ENCODE assay signal across 1 cellular context in the genomic region with DNA sequence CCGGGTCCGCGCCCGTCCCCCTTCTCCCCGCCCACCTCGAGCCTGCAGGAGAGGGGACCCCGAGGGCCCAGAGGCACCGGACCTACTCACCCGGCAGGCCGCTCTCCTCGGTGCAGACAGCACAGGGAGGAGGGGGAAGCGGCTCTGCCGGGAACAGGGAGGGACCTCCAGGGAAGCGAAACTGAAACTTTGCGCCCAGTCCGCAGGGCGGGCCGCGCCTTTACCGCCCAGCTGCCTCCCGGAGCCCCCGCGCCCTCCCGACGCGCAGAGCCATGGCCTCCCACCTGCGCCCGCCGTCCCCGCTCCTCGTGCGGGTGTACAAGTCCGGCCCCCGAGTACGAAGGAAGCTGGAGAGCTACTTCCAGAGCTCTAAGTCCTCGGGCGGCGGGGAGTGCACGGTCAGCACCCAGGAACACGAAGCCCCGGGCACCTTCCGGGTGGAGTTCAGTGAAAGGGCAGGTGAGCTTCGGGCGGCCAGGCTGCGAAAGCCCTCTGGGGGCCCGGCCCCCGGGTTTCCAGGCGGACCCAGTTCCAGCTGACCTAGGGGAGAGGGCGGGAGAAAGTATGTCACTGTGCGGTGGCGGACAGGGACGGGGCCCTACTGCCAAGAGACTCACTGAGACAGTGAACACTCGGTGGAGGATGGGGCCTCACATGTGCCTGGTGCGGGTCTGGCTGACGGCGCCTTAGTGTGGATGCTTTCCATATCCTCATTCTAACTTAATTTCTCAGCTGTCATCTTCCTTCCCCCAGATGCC.
TF ChIP-seq lines count a peak whose summit lies in the region.

A gene (plus strand): TSS at position 184 of the 758 bp plus-strand sequence. CDS start 89 bp downstream, at position 273.
A gene (minus strand): TSS at position 146 of the 758 bp plus-strand sequence. CDS start 4,680 bp downstream, outside the sequence.

TF ChIP-seq in HepG2, 621 proteins besides CTCF, POLR2A, EP300 and RAD21 (continued from another document and continues in another):
- TF ChIP-seq, protein P1, sequence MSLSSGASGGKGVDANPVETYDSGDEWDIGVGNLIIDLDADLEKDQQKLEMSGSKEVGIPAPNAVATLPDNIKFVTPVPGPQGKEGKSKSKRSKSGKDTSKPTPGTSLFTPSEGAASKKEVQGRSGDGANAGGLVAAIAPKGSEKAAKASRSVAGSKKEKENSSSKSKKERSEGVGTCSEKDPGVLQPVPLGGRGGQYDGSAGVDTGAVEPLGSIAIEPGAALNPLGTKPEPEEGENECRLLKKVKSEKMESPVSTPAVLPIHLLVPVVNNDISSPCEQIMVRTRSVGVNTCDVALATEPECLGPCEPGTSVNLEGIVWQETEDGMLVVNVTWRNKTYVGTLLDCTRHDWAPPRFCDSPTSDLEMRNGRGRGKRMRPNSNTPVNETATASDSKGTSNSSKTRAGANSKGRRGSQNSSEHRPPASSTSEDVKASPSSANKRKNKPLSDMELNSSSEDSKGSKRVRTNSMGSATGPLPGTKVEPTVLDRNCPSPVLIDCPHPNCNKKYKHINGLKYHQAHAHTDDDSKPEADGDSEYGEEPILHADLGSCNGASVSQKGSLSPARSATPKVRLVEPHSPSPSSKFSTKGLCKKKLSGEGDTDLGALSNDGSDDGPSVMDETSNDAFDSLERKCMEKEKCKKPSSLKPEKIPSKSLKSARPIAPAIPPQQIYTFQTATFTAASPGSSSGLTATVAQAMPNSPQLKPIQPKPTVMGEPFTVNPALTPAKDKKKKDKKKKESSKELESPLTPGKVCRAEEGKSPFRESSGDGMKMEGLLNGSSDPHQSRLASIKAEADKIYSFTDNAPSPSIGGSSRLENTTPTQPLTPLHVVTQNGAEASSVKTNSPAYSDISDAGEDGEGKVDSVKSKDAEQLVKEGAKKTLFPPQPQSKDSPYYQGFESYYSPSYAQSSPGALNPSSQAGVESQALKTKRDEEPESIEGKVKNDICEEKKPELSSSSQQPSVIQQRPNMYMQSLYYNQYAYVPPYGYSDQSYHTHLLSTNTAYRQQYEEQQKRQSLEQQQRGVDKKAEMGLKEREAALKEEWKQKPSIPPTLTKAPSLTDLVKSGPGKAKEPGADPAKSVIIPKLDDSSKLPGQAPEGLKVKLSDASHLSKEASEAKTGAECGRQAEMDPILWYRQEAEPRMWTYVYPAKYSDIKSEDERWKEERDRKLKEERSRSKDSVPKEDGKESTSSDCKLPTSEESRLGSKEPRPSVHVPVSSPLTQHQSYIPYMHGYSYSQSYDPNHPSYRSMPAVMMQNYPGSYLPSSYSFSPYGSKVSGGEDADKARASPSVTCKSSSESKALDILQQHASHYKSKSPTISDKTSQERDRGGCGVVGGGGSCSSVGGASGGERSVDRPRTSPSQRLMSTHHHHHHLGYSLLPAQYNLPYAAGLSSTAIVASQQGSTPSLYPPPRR (CRISPR knock-in tag; IDR thresholded peaks at IDR 0.05; ENCODE audit: borderline replicate concordance) = peak; percentile 67
- TF ChIP-seq, protein P2, sequence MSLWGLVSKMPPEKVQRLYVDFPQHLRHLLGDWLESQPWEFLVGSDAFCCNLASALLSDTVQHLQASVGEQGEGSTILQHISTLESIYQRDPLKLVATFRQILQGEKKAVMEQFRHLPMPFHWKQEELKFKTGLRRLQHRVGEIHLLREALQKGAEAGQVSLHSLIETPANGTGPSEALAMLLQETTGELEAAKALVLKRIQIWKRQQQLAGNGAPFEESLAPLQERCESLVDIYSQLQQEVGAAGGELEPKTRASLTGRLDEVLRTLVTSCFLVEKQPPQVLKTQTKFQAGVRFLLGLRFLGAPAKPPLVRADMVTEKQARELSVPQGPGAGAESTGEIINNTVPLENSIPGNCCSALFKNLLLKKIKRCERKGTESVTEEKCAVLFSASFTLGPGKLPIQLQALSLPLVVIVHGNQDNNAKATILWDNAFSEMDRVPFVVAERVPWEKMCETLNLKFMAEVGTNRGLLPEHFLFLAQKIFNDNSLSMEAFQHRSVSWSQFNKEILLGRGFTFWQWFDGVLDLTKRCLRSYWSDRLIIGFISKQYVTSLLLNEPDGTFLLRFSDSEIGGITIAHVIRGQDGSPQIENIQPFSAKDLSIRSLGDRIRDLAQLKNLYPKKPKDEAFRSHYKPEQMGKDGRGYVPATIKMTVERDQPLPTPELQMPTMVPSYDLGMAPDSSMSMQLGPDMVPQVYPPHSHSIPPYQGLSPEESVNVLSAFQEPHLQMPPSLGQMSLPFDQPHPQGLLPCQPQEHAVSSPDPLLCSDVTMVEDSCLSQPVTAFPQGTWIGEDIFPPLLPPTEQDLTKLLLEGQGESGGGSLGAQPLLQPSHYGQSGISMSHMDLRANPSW (CRISPR knock-in tag; IDR thresholded peaks at IDR 0.05; ENCODE audit: borderline replicate concordance) = no peak
- TF ChIP-seq U2AF2 (IDR thresholded peaks at IDR 0.05; ENCODE audit: low read depth, low read length) = no peak
- TF ChIP-seq, protein P3, sequence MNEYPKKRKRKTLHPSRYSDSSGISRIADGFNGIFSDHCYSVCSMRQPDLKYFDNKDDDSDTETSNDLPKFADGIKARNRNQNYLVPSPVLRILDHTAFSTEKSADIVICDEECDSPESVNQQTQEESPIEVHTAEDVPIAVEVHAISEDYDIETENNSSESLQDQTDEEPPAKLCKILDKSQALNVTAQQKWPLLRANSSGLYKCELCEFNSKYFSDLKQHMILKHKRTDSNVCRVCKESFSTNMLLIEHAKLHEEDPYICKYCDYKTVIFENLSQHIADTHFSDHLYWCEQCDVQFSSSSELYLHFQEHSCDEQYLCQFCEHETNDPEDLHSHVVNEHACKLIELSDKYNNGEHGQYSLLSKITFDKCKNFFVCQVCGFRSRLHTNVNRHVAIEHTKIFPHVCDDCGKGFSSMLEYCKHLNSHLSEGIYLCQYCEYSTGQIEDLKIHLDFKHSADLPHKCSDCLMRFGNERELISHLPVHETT (CRISPR knock-in tag; conservative IDR thresholded peaks at IDR 0.05) = 0 out of 2 replicates have a peak, but pooled peaks have one; percentile 22
- TF ChIP-seq SIX4 (CRISPR knock-in tag; IDR thresholded peaks at IDR 0.05) = peak; percentile 48; the same call in 1 of the 2 replicates
- TF ChIP-seq PHB2 (IDR thresholded peaks at IDR 0.05; ENCODE audit: partially characterized antibody) = no peak
- no peak for TF ChIP-seq ZFYVE20 (CRISPR knock-in tag; IDR thresholded peaks at IDR 0.05; ENCODE audit: borderline replicate concordance, low read depth)
- TF ChIP-seq KLF13 (CRISPR knock-in tag; IDR thresholded peaks at IDR 0.05) = peak; percentile 49; the same call in 1 of the 2 replicates
- TF ChIP-seq NFE2 (CRISPR knock-in tag; IDR thresholded peaks at IDR 0.05) = no peak
- TF ChIP-seq ZNF225 (CRISPR knock-in tag; IDR thresholded peaks at IDR 0.05) = peak; percentile 82
- 0 out of 2 replicates have a peak, but pooled peaks have one; percentile 49 for TF ChIP-seq JUN (CRISPR knock-in tag; IDR thresholded peaks at IDR 0.05)
- TF ChIP-seq ZFP1 (CRISPR knock-in tag; IDR thresholded peaks at IDR 0.05) = no peak
- no peak for TF ChIP-seq ZNF720 (CRISPR knock-in tag; IDR thresholded peaks at IDR 0.05)
- peak; percentile 43; the same call in 1 of the 2 replicates for TF ChIP-seq GLI4 (CRISPR knock-in tag; IDR thresholded peaks at IDR 0.05; ENCODE audit: borderline replicate concordance)
- TF ChIP-seq, protein P4, sequence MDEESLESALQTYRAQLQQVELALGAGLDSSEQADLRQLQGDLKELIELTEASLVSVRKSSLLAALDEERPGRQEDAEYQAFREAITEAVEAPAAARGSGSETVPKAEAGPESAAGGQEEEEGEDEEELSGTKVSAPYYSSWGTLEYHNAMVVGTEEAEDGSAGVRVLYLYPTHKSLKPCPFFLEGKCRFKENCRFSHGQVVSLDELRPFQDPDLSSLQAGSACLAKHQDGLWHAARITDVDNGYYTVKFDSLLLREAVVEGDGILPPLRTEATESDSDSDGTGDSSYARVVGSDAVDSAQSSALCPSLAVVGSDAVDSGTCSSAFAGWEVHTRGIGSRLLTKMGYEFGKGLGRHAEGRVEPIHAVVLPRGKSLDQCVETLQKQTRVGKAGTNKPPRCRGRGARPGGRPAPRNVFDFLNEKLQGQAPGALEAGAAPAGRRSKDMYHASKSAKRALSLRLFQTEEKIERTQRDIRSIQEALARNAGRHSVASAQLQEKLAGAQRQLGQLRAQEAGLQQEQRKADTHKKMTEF (CRISPR knock-in tag; IDR thresholded peaks at IDR 0.05) = peak; percentile 86
- no peak for TF ChIP-seq ZNF879 (CRISPR knock-in tag; IDR thresholded peaks at IDR 0.05)
- 0 out of 2 replicates have a peak, but pooled peaks have one; percentile 26 for TF ChIP-seq TSC22D2 (CRISPR knock-in tag; IDR thresholded peaks at IDR 0.05; ENCODE audit: borderline replicate concordance)
- TF ChIP-seq THAP11 (CRISPR knock-in tag; IDR thresholded peaks at IDR 0.05) = peak; percentile 76; the same call in 1 of the 2 replicates
- peak; percentile 59; the same call in 1 of the 2 replicates for TF ChIP-seq ZNF670 (CRISPR knock-in tag; IDR thresholded peaks at IDR 0.05; ENCODE audit: borderline replicate concordance)
- no peak for TF ChIP-seq ZNF10 (CRISPR knock-in tag; IDR thresholded peaks at IDR 0.05; ENCODE audit: borderline replicate concordance, low read depth)
- TF ChIP-seq, protein P5, sequence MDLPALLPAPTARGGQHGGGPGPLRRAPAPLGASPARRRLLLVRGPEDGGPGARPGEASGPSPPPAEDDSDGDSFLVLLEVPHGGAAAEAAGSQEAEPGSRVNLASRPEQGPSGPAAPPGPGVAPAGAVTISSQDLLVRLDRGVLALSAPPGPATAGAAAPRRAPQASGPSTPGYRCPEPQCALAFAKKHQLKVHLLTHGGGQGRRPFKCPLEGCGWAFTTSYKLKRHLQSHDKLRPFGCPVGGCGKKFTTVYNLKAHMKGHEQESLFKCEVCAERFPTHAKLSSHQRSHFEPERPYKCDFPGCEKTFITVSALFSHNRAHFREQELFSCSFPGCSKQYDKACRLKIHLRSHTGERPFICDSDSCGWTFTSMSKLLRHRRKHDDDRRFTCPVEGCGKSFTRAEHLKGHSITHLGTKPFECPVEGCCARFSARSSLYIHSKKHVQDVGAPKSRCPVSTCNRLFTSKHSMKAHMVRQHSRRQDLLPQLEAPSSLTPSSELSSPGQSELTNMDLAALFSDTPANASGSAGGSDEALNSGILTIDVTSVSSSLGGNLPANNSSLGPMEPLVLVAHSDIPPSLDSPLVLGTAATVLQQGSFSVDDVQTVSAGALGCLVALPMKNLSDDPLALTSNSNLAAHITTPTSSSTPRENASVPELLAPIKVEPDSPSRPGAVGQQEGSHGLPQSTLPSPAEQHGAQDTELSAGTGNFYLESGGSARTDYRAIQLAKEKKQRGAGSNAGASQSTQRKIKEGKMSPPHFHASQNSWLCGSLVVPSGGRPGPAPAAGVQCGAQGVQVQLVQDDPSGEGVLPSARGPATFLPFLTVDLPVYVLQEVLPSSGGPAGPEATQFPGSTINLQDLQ (CRISPR knock-in tag; IDR thresholded peaks at IDR 0.05) = peak; percentile 89; the same call in 1 of the 2 replicates
- TF ChIP-seq ZNF264 (CRISPR knock-in tag; IDR thresholded peaks at IDR 0.05) = no peak
- TF ChIP-seq ISL2 (CRISPR knock-in tag; IDR thresholded peaks at IDR 0.05) = peak; percentile 71; the same call in 1 of the 2 replicates
- TF ChIP-seq, protein P6, sequence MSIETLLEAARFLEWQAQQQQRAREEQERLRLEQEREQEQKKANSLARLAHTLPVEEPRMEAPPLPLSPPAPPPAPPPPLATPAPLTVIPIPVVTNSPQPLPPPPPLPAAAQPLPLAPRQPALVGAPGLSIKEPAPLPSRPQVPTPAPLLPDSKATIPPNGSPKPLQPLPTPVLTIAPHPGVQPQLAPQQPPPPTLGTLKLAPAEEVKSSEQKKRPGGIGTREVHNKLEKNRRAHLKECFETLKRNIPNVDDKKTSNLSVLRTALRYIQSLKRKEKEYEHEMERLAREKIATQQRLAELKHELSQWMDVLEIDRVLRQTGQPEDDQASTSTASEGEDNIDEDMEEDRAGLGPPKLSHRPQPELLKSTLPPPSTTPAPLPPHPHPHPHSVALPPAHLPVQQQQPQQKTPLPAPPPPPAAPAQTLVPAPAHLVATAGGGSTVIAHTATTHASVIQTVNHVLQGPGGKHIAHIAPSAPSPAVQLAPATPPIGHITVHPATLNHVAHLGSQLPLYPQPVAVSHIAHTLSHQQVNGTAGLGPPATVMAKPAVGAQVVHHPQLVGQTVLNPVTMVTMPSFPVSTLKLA (IDR thresholded peaks at IDR 0.05) = no peak
- TF ChIP-seq SOX5 (CRISPR knock-in tag; IDR thresholded peaks at IDR 0.05; ENCODE audit: borderline replicate concordance) = no peak
- TF ChIP-seq NFKBIZ (CRISPR knock-in tag; IDR thresholded peaks at IDR 0.05) = no peak
- no peak for TF ChIP-seq AKAP8 (CRISPR knock-in tag; IDR thresholded peaks at IDR 0.05)
- TF ChIP-seq ZNF253 (CRISPR knock-in tag; IDR thresholded peaks at IDR 0.05; ENCODE audit: borderline replicate concordance) = peak; percentile 81; the same call in 1 of the 2 replicates
- TF ChIP-seq, protein P7, sequence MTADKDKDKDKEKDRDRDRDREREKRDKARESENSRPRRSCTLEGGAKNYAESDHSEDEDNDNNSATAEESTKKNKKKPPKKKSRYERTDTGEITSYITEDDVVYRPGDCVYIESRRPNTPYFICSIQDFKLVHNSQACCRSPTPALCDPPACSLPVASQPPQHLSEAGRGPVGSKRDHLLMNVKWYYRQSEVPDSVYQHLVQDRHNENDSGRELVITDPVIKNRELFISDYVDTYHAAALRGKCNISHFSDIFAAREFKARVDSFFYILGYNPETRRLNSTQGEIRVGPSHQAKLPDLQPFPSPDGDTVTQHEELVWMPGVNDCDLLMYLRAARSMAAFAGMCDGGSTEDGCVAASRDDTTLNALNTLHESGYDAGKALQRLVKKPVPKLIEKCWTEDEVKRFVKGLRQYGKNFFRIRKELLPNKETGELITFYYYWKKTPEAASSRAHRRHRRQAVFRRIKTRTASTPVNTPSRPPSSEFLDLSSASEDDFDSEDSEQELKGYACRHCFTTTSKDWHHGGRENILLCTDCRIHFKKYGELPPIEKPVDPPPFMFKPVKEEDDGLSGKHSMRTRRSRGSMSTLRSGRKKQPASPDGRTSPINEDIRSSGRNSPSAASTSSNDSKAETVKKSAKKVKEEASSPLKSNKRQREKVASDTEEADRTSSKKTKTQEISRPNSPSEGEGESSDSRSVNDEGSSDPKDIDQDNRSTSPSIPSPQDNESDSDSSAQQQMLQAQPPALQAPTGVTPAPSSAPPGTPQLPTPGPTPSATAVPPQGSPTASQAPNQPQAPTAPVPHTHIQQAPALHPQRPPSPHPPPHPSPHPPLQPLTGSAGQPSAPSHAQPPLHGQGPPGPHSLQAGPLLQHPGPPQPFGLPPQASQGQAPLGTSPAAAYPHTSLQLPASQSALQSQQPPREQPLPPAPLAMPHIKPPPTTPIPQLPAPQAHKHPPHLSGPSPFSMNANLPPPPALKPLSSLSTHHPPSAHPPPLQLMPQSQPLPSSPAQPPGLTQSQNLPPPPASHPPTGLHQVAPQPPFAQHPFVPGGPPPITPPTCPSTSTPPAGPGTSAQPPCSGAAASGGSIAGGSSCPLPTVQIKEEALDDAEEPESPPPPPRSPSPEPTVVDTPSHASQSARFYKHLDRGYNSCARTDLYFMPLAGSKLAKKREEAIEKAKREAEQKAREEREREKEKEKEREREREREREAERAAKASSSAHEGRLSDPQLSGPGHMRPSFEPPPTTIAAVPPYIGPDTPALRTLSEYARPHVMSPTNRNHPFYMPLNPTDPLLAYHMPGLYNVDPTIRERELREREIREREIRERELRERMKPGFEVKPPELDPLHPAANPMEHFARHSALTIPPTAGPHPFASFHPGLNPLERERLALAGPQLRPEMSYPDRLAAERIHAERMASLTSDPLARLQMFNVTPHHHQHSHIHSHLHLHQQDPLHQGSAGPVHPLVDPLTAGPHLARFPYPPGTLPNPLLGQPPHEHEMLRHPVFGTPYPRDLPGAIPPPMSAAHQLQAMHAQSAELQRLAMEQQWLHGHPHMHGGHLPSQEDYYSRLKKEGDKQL (CRISPR knock-in tag; IDR thresholded peaks at IDR 0.05; ENCODE audit: low read depth) = no peak
- 0 out of 2 replicates have a peak, but pooled peaks have one; percentile 62 for TF ChIP-seq ZZZ3 (CRISPR knock-in tag; IDR thresholded peaks at IDR 0.05; ENCODE audit: borderline replicate concordance)
- peak; percentile 63; the same call in 1 of the 2 replicates for TF ChIP-seq ZNF766 (CRISPR knock-in tag; IDR thresholded peaks at IDR 0.05; ENCODE audit: borderline replicate concordance)
- peak; percentile 20; the same call in 1 of the 2 replicates for TF ChIP-seq ELF3 (CRISPR knock-in tag; IDR thresholded peaks at IDR 0.05)
- TF ChIP-seq ZNF709 (CRISPR knock-in tag; IDR thresholded peaks at IDR 0.05) = peak; percentile 91
- TF ChIP-seq ZFP41 (CRISPR knock-in tag; IDR thresholded peaks at IDR 0.05; ENCODE audit: borderline replicate concordance) = peak; percentile 75
